14 cellular contexts compared by ENCODE assay signal in genomic region chr5:88886252-88886651, GRCh38. TPM values are rescaled to one million over a fixed set of nuclear protein-coding genes. Genes with fewer than 3 reads are reported as not detected.
A peak's percentile ranks its signal among the peaks of the same experiment; 100 is the strongest.
DNase-seq lines count a peak whose midpoint lies in the region; ATAC-seq and TF ChIP-seq lines count a peak whose summit lies in the region.
"Had no signal": no experiment of that assay in that cellular context is flagged by ENCODE, and none has a peak within 500 bp of the region (broad histone marks: within the 10 kb centered on the region; RNA-seq: fewer than 3 reads in every experiment).

No MANE protein-coding gene starts in this region.

- no peak overlapping the region for H3K4me3 Mint-ChIP-seq in neural progenitor cell
- H3K4me3 Mint-ChIP-seq: activated naive CD8-positive, alpha-beta T cell treated with anti-CD3 and anti-CD28 coated beads, Interleukin-2, amount 10 ng/mL, durations not matched to agents 7 days and 5 days; CD8-positive, alpha-beta T cell; T-helper 2 cell treated with Interferon-gamma antibody and Interleukin-4, amounts not matched to agents 5 μg/mL and 100 μg/mL, for 36 hours had no signal

- no peaks in the 10 kb centered on the region for H3K36me3 Mint-ChIP-seq in neural progenitor cell
- H3K36me3 Mint-ChIP-seq: activated naive CD8-positive, alpha-beta T cell treated with anti-CD3 and anti-CD28 coated beads, Interleukin-2, amount 10 ng/mL, durations not matched to agents 7 days and 5 days had no signal

- TF ChIP-seq CTCF in GM06990 (IDR thresholded peaks at IDR 0.05; ENCODE audit: insufficient read depth, low read length, poor library complexity, severe bottlenecking) (no peak), fibroblast of the aortic adventitia (IDR thresholded peaks at IDR 0.05; ENCODE audit: insufficient read depth, low read length) (no peak), neural progenitor cell (IDR thresholded peaks at IDR 0.05) (no peak)

- H3K27me3 Mint-ChIP-seq in neural progenitor cell (ENCODE audit: insufficient read depth, low read depth) = peaks cover 18% of the 10 kb centered on the region

- H3K4me3 ChIP-seq in GM06990 (replicated peaks; ENCODE audit: low read depth, low read length) (peak overlapping the region; percentile 59), fibroblast of the aortic adventitia (ENCODE audit: low read depth, low read length) (peak overlapping the region; percentile 31), skin epidermis (peak overlapping the region in 2 of 7 experiments; percentile 12), neural progenitor cell (no peak overlapping the region)

- H3K9ac ChIP-seq in neural progenitor cell = no peak overlapping the region

- peaks cover 15% of the 10 kb centered on the region for H3K4me1 ChIP-seq in neural progenitor cell

- H3K4me1 Mint-ChIP-seq in neural progenitor cell = peaks cover 19% of the 10 kb centered on the region

- H3K27me3 ChIP-seq in GM06990 (replicated peaks; ENCODE audit: control insufficient read depth, insufficient read depth, low read length) (no peaks in the 10 kb centered on the region), neural progenitor cell (peaks cover 97% of the 10 kb centered on the region)

- H3K27ac ChIP-seq in skin epidermis (peak overlapping the region in 14 of 21 experiments; percentile 13 to 88 (median 52)), neural progenitor cell (no peak overlapping the region)

- no peak overlapping the region for H2AFZ ChIP-seq in neural progenitor cell (replicated peaks)

- no peak overlapping the region for H3K27ac Mint-ChIP-seq in neural progenitor cell
- H3K27ac Mint-ChIP-seq: activated naive CD8-positive, alpha-beta T cell treated with anti-CD3 and anti-CD28 coated beads, Interleukin-2, amount 10 ng/mL, durations not matched to agents 7 days and 5 days; CD8-positive, alpha-beta T cell; stimulated activated naive CD8-positive, alpha-beta T cell treated with anti-CD3 and anti-CD28 coated beads, Interleukin-15, amount 100 ng/mL, for 72 hours; T-helper 2 cell treated with Interferon-gamma antibody and Interleukin-4, amounts not matched to agents 5 μg/mL and 100 μg/mL, for 36 hours had no signal

- no peaks in the 10 kb centered on the region for H3K36me3 ChIP-seq in GM06990 (ENCODE audit: control insufficient read depth, insufficient read depth, low read length)
- H3K36me3 ChIP-seq in neural progenitor cell = no peaks in the 10 kb centered on the region

- no peaks in the 10 kb centered on the region for H3K79me2 ChIP-seq in neural progenitor cell (ENCODE audit: low read depth)

- no peak overlapping the region for H3K4me2 ChIP-seq in neural progenitor cell

- H3K9me3 ChIP-seq in neural progenitor cell (ENCODE audit: low read depth) = no peaks in the 10 kb centered on the region

- DNase-seq in GM06990 (ENCODE audit: extremely low read depth, insufficient read length) (no peak), NAMALWA (ENCODE audit: low spot score) (peak; percentile 37), fibroblast of the aortic adventitia (ENCODE audit: low read depth) (peak; percentile 23), mesenteric fat pad (ENCODE audit: low spot score) (no peak), neural progenitor cell (ENCODE audit: low spot score) (no peak), MV-4-11 (lab: John Stamatoyannopoulos, UW) (no peak)
- DNase-seq: activated naive CD8-positive, alpha-beta T cell treated with anti-CD3 and anti-CD28 coated beads, Interleukin-2, amount 10 ng/mL, durations not matched to agents 7 days and 5 days; CD8-positive, alpha-beta T cell; NCI-H1436; NK-92 treated with Interleukin-12 subunit alpha and Interleukin-12 subunit beta, amount 100 ng/mL, for 24 hours; stimulated activated naive CD8-positive, alpha-beta T cell treated with anti-CD3 and anti-CD28 coated beads, Interleukin-15, amount 100 ng/mL, for 72 hours had no signal

- no peak for ATAC-seq in HG03045 (IDR thresholded peaks at IDR 0.05; ENCODE audit: unreplicated experiment)
- ATAC-seq: CD8-positive, alpha-beta T cell; stimulated activated naive CD8-positive, alpha-beta T cell treated with anti-CD3 and anti-CD28 coated beads, Interleukin-15, amount 100 ng/mL, for 72 hours had no signal

- no peaks in the 10 kb centered on the region for H3K9me3 Mint-ChIP-seq in neural progenitor cell
- H3K9me3 Mint-ChIP-seq: activated naive CD8-positive, alpha-beta T cell treated with anti-CD3 and anti-CD28 coated beads, Interleukin-2, amount 10 ng/mL, durations not matched to agents 7 days and 5 days; CD8-positive, alpha-beta T cell; stimulated activated naive CD8-positive, alpha-beta T cell treated with anti-CD3 and anti-CD28 coated beads, Interleukin-15, amount 100 ng/mL, for 72 hours; T-helper 2 cell treated with Interferon-gamma antibody and Interleukin-4, amounts not matched to agents 5 μg/mL and 100 μg/mL, for 36 hours had no signal

- peaks cover 38% of the 10 kb centered on the region for H3F3A ChIP-seq in neural progenitor cell (ENCODE audit: low read depth)

- no peaks in the 10 kb centered on the region for H4K20me1 ChIP-seq in neural progenitor cell (ENCODE audit: low read depth)

RNA-seq across cellular contexts. Expression of gene MEF2C, which starts 3.3 kb away (rescaled TPM):
- 23.5 and 38.6 TPM in 2 replicates for total RNA-seq in fibroblast of the aortic adventitia (ENCODE audit: low replicate concordance)
- total RNA-seq in mesenteric fat pad = 62.2 TPM
- 0.26 and 0.68 TPM in 2 replicates for total RNA-seq in neural progenitor cell (ENCODE audit: low replicate concordance)

Comparison
In these comparisons a context has a peak if more than half of its experiments do, and no peak if none do; other contexts are left out.
1. DNase-seq: peak in NAMALWA (single experiment) and fibroblast of the aortic adventitia (single experiment); none in GM06990 (single experiment), mesenteric fat pad (single experiment), neural progenitor cell (single experiment) and MV-4-11 (single experiment).
2. RNA of gene MEF2C, which starts 3.3 kb away (total RNA-seq): 62.2 TPM in mesenteric fat pad (single experiment) and 23.5 to 38.6 TPM in fibroblast of the aortic adventitia; 0.26 to 0.68 TPM in neural progenitor cell; every median in the first group is over 10 times any median in the second.